8 cellular contexts compared by ENCODE assay signal in the genomic region with DNA sequence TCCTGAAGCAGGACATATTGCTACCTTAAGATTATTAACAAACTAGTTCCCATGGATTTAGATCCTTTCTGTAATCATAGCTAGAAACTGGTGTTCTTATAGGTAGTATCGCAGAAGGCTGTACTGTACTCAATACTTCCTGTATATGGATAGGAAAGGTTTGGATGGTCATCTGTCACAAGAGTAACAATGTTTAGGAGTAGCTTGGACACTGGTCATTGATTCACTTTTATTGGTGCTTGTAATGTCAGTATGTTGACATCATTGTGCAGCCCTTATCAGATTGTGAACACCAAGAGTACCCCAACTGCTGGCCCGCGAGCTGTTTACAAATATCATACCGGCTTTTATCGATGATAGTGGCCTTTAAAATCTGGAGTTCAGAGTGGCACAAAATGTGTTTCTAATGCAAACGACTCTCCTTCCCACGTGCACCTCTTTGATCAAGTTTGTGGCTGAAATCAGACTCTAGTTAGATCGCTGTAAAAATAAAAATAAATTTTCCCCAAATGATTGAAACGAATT. TPM values are rescaled to one million over a fixed set of nuclear protein-coding genes. Genes with fewer than 3 reads are reported as not detected.
A peak's percentile ranks its signal among the peaks of the same experiment; 100 is the strongest.
DNase-seq lines count a peak whose midpoint lies in the region; ATAC-seq and TF ChIP-seq lines count a peak whose summit lies in the region.

No MANE protein-coding gene starts in this region.

- H3K27me3 Mint-ChIP-seq in CD14-positive monocyte (ENCODE audit: low read depth in 3 of 3) = peaks cover 0 to 7% (median 0%) of the 10 kb centered on the region in 3 donors
- peaks cover 9% of the 10 kb centered on the region for H3K27me3 Mint-ChIP-seq in neural crest cell (ENCODE audit: low read depth)

- no peak for ATAC-seq in GM19023 (IDR thresholded peaks at IDR 0.05; ENCODE audit: unreplicated experiment)

- H3K27ac Mint-ChIP-seq in CD14-positive monocyte (peak overlapping the region in 2 of 7 donors; percentile 82 to 83), neural crest cell (ENCODE audit: unreplicated experiment) (peak overlapping the region; percentile 69)

- H3K36me3 Mint-ChIP-seq in CD14-positive monocyte (no peaks in the 10 kb centered on the region), neural crest cell (ENCODE audit: low read depth) (no peaks in the 10 kb centered on the region)

- H3K27me3 ChIP-seq in duodenal mucosa (ENCODE audit: control insufficient read depth in 1 of 2, insufficient read depth in 2 of 2, low read length in 2 of 2) = peaks cover 0 to 3% of the 10 kb centered on the region in 2 donors

- intact Hi-C loops in CD14-positive monocyte (cut with micrococcal nuclease) = loop anchor here (5.0 to 10.0 kb wide), 2 partner anchors 66 to 69 kb away; no protein-coding TSS in a partner anchor

- DNase-seq in CD14-positive monocyte (ENCODE audit: low spot score) (no peak), NCI-H748 (lab: John Stamatoyannopoulos, UW; ENCODE audit: unreplicated experiment) (peak; percentile 58), neural crest cell (ENCODE audit: low read depth, low spot score) (no peak), kidney tubule cell (ENCODE audit: low spot score) (no peak), DMS 273 treated with DMSO at 0.1 percent for 48 hours (lab: John Stamatoyannopoulos, UW) (no peak), AG08396 (ENCODE audit: low spot score) (no peak)

- TF ChIP-seq CTCF in CD14-positive monocyte (IDR thresholded peaks at IDR 0.05) (no peak), neural crest cell (conservative IDR thresholded peaks at IDR 0.05) (no peak)

- peak overlapping the region; percentile 89 to 93 for H3K4me3 ChIP-seq in duodenal mucosa (ENCODE audit: low read depth in 1 of 2, low read length in 2 of 2)

- peaks cover 10 to 12% of the 10 kb centered on the region in 2 donors for H3K4me1 ChIP-seq in duodenal mucosa (ENCODE audit: control insufficient read depth in 1 of 2, insufficient read depth in 2 of 2, low read length in 2 of 2)

- H3K4me1 Mint-ChIP-seq in CD14-positive monocyte (peaks cover 23% of the 10 kb centered on the region), neural crest cell (peaks cover 35% of the 10 kb centered on the region)

- peak overlapping the region in 1 of 2 donors; percentile 76 for H3K9ac ChIP-seq in duodenal mucosa (ENCODE audit: low read depth in 1 of 2, low read length in 2 of 2)

- H3K27ac ChIP-seq in duodenal mucosa (ENCODE audit: low read depth, low read length) = no peak overlapping the region

- H3K9me3 Mint-ChIP-seq in CD14-positive monocyte (no peaks in the 10 kb centered on the region), neural crest cell (no peaks in the 10 kb centered on the region)

- no peaks in the 10 kb centered on the region for H3K36me3 ChIP-seq in duodenal mucosa (ENCODE audit: control insufficient read depth in 1 of 2, insufficient read depth in 2 of 2, low read length in 2 of 2)

- H3K4me3 Mint-ChIP-seq in CD14-positive monocyte (peak overlapping the region; percentile 84 to 98), neural crest cell (peak overlapping the region; percentile 90)

- no peaks in the 10 kb centered on the region for H3K9me3 ChIP-seq in duodenal mucosa (ENCODE audit: control insufficient read depth in 1 of 2, low read length in 2 of 2)

RNA-seq across cellular contexts. Expression of gene CDK8, which starts 0.6 kb away (rescaled TPM):
- polyA plus RNA-seq in CD14-positive monocyte = 1 to 10 TPM; 3.0 to 3.3 TPM
- 30.0 and 33.3 TPM in 2 replicates for total RNA-seq in neural crest cell

RNA-seq across cellular contexts. Expression of gene RNF6, which starts 31.2 kb away (rescaled TPM):
- polyA plus RNA-seq in CD14-positive monocyte = 10 to 100 TPM; 15.0 to 20.3 TPM
- total RNA-seq in neural crest cell = 16.9 and 25.5 TPM in 2 replicates
